ENCODE assay signal across 1 cellular context in the genomic region with DNA sequence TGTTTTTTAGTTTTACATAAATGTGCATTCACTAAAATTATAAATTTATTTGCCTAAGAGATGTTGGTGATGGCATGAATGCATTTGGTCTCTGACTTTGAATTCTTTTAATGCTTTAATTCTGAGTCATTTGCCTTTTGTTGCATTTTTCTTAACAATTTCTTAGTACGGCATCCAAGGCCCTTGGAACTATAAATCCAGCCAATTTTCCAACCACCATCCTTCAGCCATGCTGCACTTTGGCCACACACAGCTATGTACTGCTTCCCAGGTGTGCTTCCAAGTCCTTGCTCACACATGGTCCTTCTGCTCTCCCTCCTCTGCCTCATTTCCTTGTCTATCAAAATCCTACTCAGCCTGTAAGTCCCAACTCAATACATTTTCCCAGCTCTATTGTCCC.
TF ChIP-seq lines count a peak whose summit lies in the region.

No MANE protein-coding gene starts in this region.

TF ChIP-seq in IMR-90, 13 proteins besides CTCF, POLR2A, EP300 and RAD21 (continued from another document):
- TF ChIP-seq, protein P1, sequence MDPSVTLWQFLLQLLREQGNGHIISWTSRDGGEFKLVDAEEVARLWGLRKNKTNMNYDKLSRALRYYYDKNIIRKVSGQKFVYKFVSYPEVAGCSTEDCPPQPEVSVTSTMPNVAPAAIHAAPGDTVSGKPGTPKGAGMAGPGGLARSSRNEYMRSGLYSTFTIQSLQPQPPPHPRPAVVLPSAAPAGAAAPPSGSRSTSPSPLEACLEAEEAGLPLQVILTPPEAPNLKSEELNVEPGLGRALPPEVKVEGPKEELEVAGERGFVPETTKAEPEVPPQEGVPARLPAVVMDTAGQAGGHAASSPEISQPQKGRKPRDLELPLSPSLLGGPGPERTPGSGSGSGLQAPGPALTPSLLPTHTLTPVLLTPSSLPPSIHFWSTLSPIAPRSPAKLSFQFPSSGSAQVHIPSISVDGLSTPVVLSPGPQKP (IDR thresholded peaks at IDR 0.05; ENCODE audit: borderline replicate concordance, low read depth, low read length): no peak
